8 cellular contexts compared by ENCODE assay signal in genomic region chr3:185959609-185960517, GRCh38. TPM values are rescaled to one million over a fixed set of nuclear protein-coding genes. Genes with fewer than 3 reads are reported as not detected.
DNase-seq lines count a peak whose midpoint lies in the region; ATAC-seq, FAIRE-seq and TF ChIP-seq lines count a peak whose summit lies in the region.

No MANE protein-coding gene starts in this region.

- H3K9me3 ChIP-seq in A549 (no peaks in the 10 kb centered on the region), HEK293 (ENCODE audit: control insufficient read depth, insufficient read depth, low read depth, low read length) (no peaks in the 10 kb centered on the region)

- peaks cover 21% of the 10 kb centered on the region for H3K4me1 ChIP-seq in A549
- H3K4me1 ChIP-seq in HEK293 (ENCODE audit: control insufficient read depth, insufficient read depth, low read length): no peaks in the 10 kb centered on the region

- H3K27ac ChIP-seq in A549 (peak overlapping the region; percentile 81 to 88), HEK293 (ENCODE audit: extremely low read depth, low read depth, low read length) (no peak overlapping the region)

- DNase-seq in A549 (ENCODE audit: low read depth in 1 of 2, low spot score in 1 of 2): peak; percentile 48 to 82
- DNase-seq in kidney epithelial cell (ENCODE audit: low read depth): peak; percentile 71
- DNase-seq in NCI-H2029 (lab: John Stamatoyannopoulos, UW): no peak
- DNase-seq in nucleus accumbens (lab: John Stamatoyannopoulos, UW): no peak

- H3K4me3 ChIP-seq in A549: peak overlapping the region; percentile 58
- H3K4me3 ChIP-seq in HEK293 (ENCODE audit: low read depth, low read length): no peak overlapping the region; the same call in 1 of the 2 replicates
- H3K4me3 ChIP-seq in WI38 (ENCODE audit: low read depth, low read length): peak overlapping the region; percentile 50
- no peak overlapping the region for H3K4me3 ChIP-seq in kidney epithelial cell (ENCODE audit: low read depth, low read length)

- CTCF ChIA-PET in A549 (lab: Yijun Ruan, JAX) (interaction anchor here (0.6 to 12.2 kb wide), 3 partner anchors 10 to 16 kb away, joined by 3 to 158 read pairs (median 3); no protein-coding TSS in a partner anchor), HEK293 (lab: Yijun Ruan, JAX) (interaction anchor here (0.6 to 1.2 kb wide), 4 partner anchors 17 to 657 kb away, joined by 3 to 7 read pairs (median 5); no protein-coding TSS in a partner anchor)

- TF ChIP-seq EP300 in A549 (IDR thresholded peaks at IDR 0.05): no peak

- H3K4me2 ChIP-seq in A549: peak overlapping the region; percentile 89

- H3K27me3 ChIP-seq in kidney epithelial cell (ENCODE audit: control insufficient read depth, insufficient read depth, low read length): no peaks in the 10 kb centered on the region

- POLR2A ChIA-PET in A549 (lab: Yijun Ruan, JAX): interaction anchor here (0.6 to 2.3 kb wide), 5 partner anchors 13 to 443 kb away, joined by 4 to 18 read pairs (median 6); partner anchors contain the start of gene TRA2B
- POLR2A ChIA-PET in HEK293 (lab: Yijun Ruan, JAX): interaction anchor here (2.2 kb wide), 1 partner anchor 22 kb away, joined by 7 read pairs; the partner anchor contains the start of gene TRA2B

- 1% methylated on average over 5 of the region's 5 CpGs for WGBS in A549 (ENCODE audit: missing lambda C conversion rate)

- ATAC-seq in A549: peak; percentile 59 to 67
- ATAC-seq in GM21360 (IDR thresholded peaks at IDR 0.05; ENCODE audit: unreplicated experiment): no peak
- no peak for ATAC-seq in GM19324 (IDR thresholded peaks at IDR 0.05; ENCODE audit: low FRiP score, unreplicated experiment)

- FAIRE-seq in A549 (lab: Jason Lieb, UNC): no peak

- H3K36me3 ChIP-seq in HEK293 (ENCODE audit: control insufficient read depth in 2 of 2, insufficient read depth in 1 of 2, low read length in 2 of 2): no peaks in the 10 kb centered on the region
- no peaks in the 10 kb centered on the region for H3K36me3 ChIP-seq in kidney epithelial cell (ENCODE audit: control insufficient read depth, insufficient read depth, low read length)

- TF ChIP-seq RAD21 in A549 (conservative IDR thresholded peaks at IDR 0.05 in 1 of 2, IDR thresholded peaks at IDR 0.05 in 1 of 2): no peak

- TF ChIP-seq POLR2A in A549 (IDR thresholded peaks at IDR 0.05; ENCODE audit: low read length): peak; percentile 42

- TF ChIP-seq CTCF in A549 (IDR thresholded peaks at IDR 0.05) (no peak), HEK293 (tag by site-specific recombination; IDR thresholded peaks at IDR 0.05) (no peak), WI38 (IDR thresholded peaks at IDR 0.05; ENCODE audit: low read depth, low read length) (no peak), kidney epithelial cell (IDR thresholded peaks at IDR 0.05; ENCODE audit: insufficient read depth, low read length, poor library complexity, severe bottlenecking) (no peak)

TF ChIP-seq in A549, 52 proteins besides CTCF, POLR2A, EP300 and RAD21:
- TF ChIP-seq JUNB (IDR thresholded peaks at IDR 0.05) (no peak), PHF8 (IDR thresholded peaks at IDR 0.05; ENCODE audit: borderline replicate concordance, low read depth) (peak; percentile 53; the same call in 1 of the 2 replicates), SREBF2 (IDR thresholded peaks at IDR 0.05) (no peak), FOXS1 (CRISPR knock-in tag; IDR thresholded peaks at IDR 0.05) (no peak), MAX (IDR thresholded peaks at IDR 0.05) (0 out of 2 replicates have a peak, but pooled peaks have one; percentile 20), RARB (CRISPR knock-in tag; IDR thresholded peaks at IDR 0.05) (peak; percentile 71), POLR2AphosphoS2 (conservative IDR thresholded peaks at IDR 0.05; ENCODE audit: low read length) (no peak), HEYL (CRISPR knock-in tag; IDR thresholded peaks at IDR 0.05) (no peak), HOXB5 (CRISPR knock-in tag; IDR thresholded peaks at IDR 0.05) (no peak), RCOR1 (IDR thresholded peaks at IDR 0.05; ENCODE audit: low read depth, low read length) (no peak), EHMT2 (IDR thresholded peaks at IDR 0.05; ENCODE audit: low read depth) (no peak), HOXA7 (CRISPR knock-in tag; IDR thresholded peaks at IDR 0.05) (peak; percentile 53; the same call in 1 of the 2 replicates), FOSB (CRISPR knock-in tag; IDR thresholded peaks at IDR 0.05) (peak; percentile 29; the same call in 1 of the 2 replicates), HES2 (IDR thresholded peaks at IDR 0.05) (no peak), NFE2L2 (conservative IDR thresholded peaks at IDR 0.05; ENCODE audit: low read length) (peak; percentile 92), USF2 (IDR thresholded peaks at IDR 0.05) (no peak), RFX5 (IDR thresholded peaks at IDR 0.05) (no peak), MAFK (IDR thresholded peaks at IDR 0.05; ENCODE audit: partially characterized antibody) (peak; percentile 84), SMC3 (IDR thresholded peaks at IDR 0.05) (no peak), JUN (IDR thresholded peaks at IDR 0.05) (peak; percentile 71 to 77; a peak in 4 of 5 replicates)
TF ChIP-seq in A549: peak in this region for 8.

TF ChIP-seq in HEK293, 187 proteins besides CTCF, POLR2A, EP300 and RAD21 (continues in another document):
- TF ChIP-seq GLI4 (tag by site-specific recombination; IDR thresholded peaks at IDR 0.05) (no peak), ZEB2 (tag by site-specific recombination; IDR thresholded peaks at IDR 0.05) (peak; percentile 59), PRDM1 (tag by site-specific recombination; IDR thresholded peaks at IDR 0.05) (peak; percentile 91), PATZ1 (tag by site-specific recombination; IDR thresholded peaks at IDR 0.05) (0 out of 2 replicates have a peak, but pooled peaks have one; percentile 10), SCRT1 (tag by site-specific recombination; IDR thresholded peaks at IDR 0.05; ENCODE audit: borderline replicate concordance) (peak; percentile 91), ZXDB (tag by site-specific recombination; IDR thresholded peaks at IDR 0.05) (0 out of 2 replicates have a peak, but pooled peaks have one; percentile 23), ZNF449 (tag by site-specific recombination; IDR thresholded peaks at IDR 0.05) (peak; percentile 52; the same call in 1 of the 2 replicates), ZNF623 (tag by site-specific recombination; IDR thresholded peaks at IDR 0.05) (no peak), TSHZ1 (tag by site-specific recombination; IDR thresholded peaks at IDR 0.05; ENCODE audit: borderline replicate concordance) (peak; percentile 39; the same call in 1 of the 2 replicates)

RNA-seq across cellular contexts. Expression of gene TRA2B, which starts 22.0 kb away (rescaled TPM):
- polyA plus RNA-seq in A549 (2011; rRNA removed): 186 and 273 TPM in 2 replicates
- polyA plus RNA-seq in A549 (2012; cell fraction: cytosol; rRNA removed): 125 and 182 TPM in 2 replicates
- polyA plus RNA-seq in A549 (2012; cell fraction: nucleus; rRNA removed): 115 and 156 TPM in 2 replicates
- polyA plus RNA-seq in A549 (2017; fragmentation: RNase III; extraction: RNeasy Plus Mini Kit Qiagen cat#74134 plus additional on column Dnase treatment): 180 to 204 TPM (median 193 TPM) in 3 replicates
- 238 and 248 TPM in 2 replicates for polyA minus RNA-seq in A549 (2011; rRNA and poly(A)+ RNA removed)
- total RNA-seq in kidney epithelial cell: 142 and 154 TPM in 2 replicates

Comparison
In these comparisons a context has a peak if more than half of its experiments do, and no peak if none do; other contexts are left out.
1. ATAC-seq: peak in A549 (2 of 2); none in GM21360 (single experiment) and GM19324 (single experiment).
2. DNase-seq: peak in A549 (2 of 2) and kidney epithelial cell (single experiment); none in NCI-H2029 (single experiment) and nucleus accumbens (0 of 56).
3. H3K4me3 ChIP-seq: peak in A549 (single experiment) and WI38 (single experiment); none in HEK293 (single experiment) and kidney epithelial cell (single experiment).
4. Of the 5 proteins assayed by ChIP-seq in both HEK293 and A549: peak only in HEK293: none; only in A549: HOXA7; in both: none; in neither: 4.